ENCODE assay signal across 1 cellular context in the genomic region with DNA sequence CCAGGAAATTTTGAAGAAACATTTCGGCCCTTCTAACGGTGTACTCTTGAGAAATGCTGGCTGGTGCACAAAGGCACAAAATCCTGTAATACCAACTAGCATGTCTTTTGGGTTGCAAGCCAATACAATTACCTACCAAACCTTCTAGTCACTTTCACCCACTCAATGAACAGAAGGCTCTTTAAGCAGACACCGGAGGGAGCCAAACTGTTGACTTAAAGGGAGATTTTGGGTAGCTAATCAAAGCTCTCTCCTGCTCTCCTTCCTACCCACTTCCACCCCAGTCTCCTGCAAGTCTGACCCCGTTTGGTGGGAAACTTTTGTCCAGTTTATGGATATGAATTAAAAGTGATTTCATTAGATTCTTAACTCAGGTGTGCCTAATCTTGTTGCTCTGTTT.
TF ChIP-seq lines count a peak whose summit lies in the region.

No MANE protein-coding gene starts in this region.

TF ChIP-seq in GM12878, 131 proteins besides CTCF, POLR2A, EP300 and RAD21:
- TF ChIP-seq DPF2 (IDR thresholded peaks at IDR 0.05) (no peak), BHLHE40 (IDR thresholded peaks at IDR 0.05; ENCODE audit: borderline replicate concordance in 1 of 2, low read depth in 2 of 2, low read length in 1 of 2) (no peak), CREB1 (IDR thresholded peaks at IDR 0.05; ENCODE audit: low read depth) (no peak), SMC3 (IDR thresholded peaks at IDR 0.05; ENCODE audit: borderline replicate concordance, low read length) (peak; percentile 22; the same call in 1 of the 2 replicates), NFYA (IDR thresholded peaks at IDR 0.05; ENCODE audit: borderline replicate concordance, low read depth, low read length) (no peak)
